14 cellular contexts compared by ENCODE assay signal in the genomic region with DNA sequence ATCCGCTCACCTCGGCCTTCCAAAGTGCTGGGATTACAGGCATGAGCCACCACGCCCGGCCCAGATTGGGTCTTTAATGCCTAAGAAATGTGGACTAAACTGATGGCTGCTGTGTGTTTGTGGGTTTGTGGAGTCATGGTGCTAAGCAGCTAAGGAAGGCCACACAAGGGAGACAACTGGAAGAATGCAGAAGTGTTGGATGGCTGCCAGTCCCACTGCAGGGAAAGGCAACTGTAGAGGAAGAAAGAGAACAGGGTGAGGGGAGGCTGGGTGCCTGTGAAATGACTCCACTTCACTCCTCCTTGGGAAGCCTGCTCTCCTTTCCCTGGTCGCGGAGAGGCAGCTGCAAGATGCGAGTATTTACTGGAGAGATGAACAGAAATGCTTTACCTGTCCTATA. TPM values are rescaled to one million over a fixed set of nuclear protein-coding genes. Genes with fewer than 3 reads are reported as not detected.
DNase-seq lines count a peak whose midpoint lies in the region; ATAC-seq, FAIRE-seq and TF ChIP-seq lines count a peak whose summit lies in the region.
"Had no signal": no experiment of that assay in that cellular context is flagged by ENCODE, and none has a peak within 500 bp of the region (broad histone marks: within the 10 kb centered on the region; RNA-seq: fewer than 3 reads in every experiment).

No MANE protein-coding gene starts in this region.

- TF ChIP-seq CTCF in brain microvascular endothelial cell (IDR thresholded peaks at IDR 0.05; ENCODE audit: low read depth, low read length, missing control alignments), result no peak
- TF ChIP-seq CTCF in HepG2 (CRISPR knock-in tag; IDR thresholded peaks at IDR 0.05), result no peak
- no peak for TF ChIP-seq CTCF in esophagus squamous epithelium (IDR thresholded peaks at IDR 0.05)

- H4K20me1 ChIP-seq in Karpas-422 (ENCODE audit: insufficient read depth, low read depth, low read length) (no peaks in the 10 kb centered on the region), HepG2 (ENCODE audit: insufficient read depth, low read length) (no peaks in the 10 kb centered on the region)
- H4K20me1 ChIP-seq: BLaER1 treated with 17β-estradiol and CSF1 and Interleukin-3, amounts not matched to agents 10 nM and 100 nM had no signal

- in situ Hi-C loops in ACHN (cut with HindIII; ENCODE audit: low pct_ligation_motif_present, low pct_unique_long_range_greater_than_20kb, low sequenced_read_pairs), result no loop called here
- in situ Hi-C loops in brain microvascular endothelial cell (cut with HindIII; ENCODE audit: low pct_ligation_motif_present, low sequenced_read_pairs), result no loop called here
- in situ Hi-C loops in HepG2 (cut with HindIII; ENCODE audit: extremely low pct_ligation_motif_present, low pct_unique_long_range_greater_than_20kb), result no loop called here

- no peaks in the 10 kb centered on the region for H3K4me1 ChIP-seq in Karpas-422 (ENCODE audit: low read length)
- H3K4me1 ChIP-seq in HepG2 (ENCODE audit: insufficient read depth, low read length), result peaks cover 57% of the 10 kb centered on the region
- H3K4me1 ChIP-seq in esophagus squamous epithelium, result peaks cover 0 to 11% (median 3%) of the 10 kb centered on the region in 3 donors

- 83% methylated on average over 7 of the region's 7 CpGs for WGBS in HepG2 (ENCODE audit: low lambda C conversion rate)
- WGBS in esophagus squamous epithelium, 2 donors, result 87 to 98% methylated on average over 3 to 7 of the region's 7 CpGs

- H3K9me3 ChIP-seq in Karpas-422 (ENCODE audit: low read length) (no peaks in the 10 kb centered on the region), HepG2 (ENCODE audit: low read length) (no peaks in the 10 kb centered on the region), esophagus squamous epithelium (no peaks in the 10 kb centered on the region)
- H3K9me3 ChIP-seq: BLaER1 treated with 17β-estradiol and CSF1 and Interleukin-3, amounts not matched to agents 10 nM and 100 nM had no signal

- no peaks in the 10 kb centered on the region for H3K36me3 ChIP-seq in Karpas-422 (ENCODE audit: insufficient read depth, low read length)
- no peaks in the 10 kb centered on the region for H3K36me3 ChIP-seq in brain microvascular endothelial cell (replicated peaks)
- no peaks in the 10 kb centered on the region for H3K36me3 ChIP-seq in HepG2 (replicated peaks in 1 of 2; ENCODE audit: control insufficient read depth in 1 of 2, insufficient read depth in 2 of 2, low read length in 2 of 2)
- no peaks in the 10 kb centered on the region for H3K36me3 ChIP-seq in esophagus squamous epithelium
- H3K36me3 ChIP-seq: BLaER1 treated with 17β-estradiol and CSF1 and Interleukin-3, amounts not matched to agents 10 nM and 100 nM had no signal

- intact Hi-C loops in HepG2 (cut with micrococcal nuclease; ENCODE audit: unreplicated experiment), result loop anchor here (10.0 kb wide), 1 partner anchor 86 kb away; no protein-coding TSS in a partner anchor
- intact Hi-C loops in esophagus squamous epithelium (cut with DNase I), result no loop called here

- no peak overlapping the region for H3K4me2 ChIP-seq in Karpas-422 (ENCODE audit: low read depth, low read length, poor library complexity, severe bottlenecking)
- H3K4me2 ChIP-seq in HepG2 (ENCODE audit: low read depth, low read length), result no peak overlapping the region

- H3K9me2 ChIP-seq in Karpas-422 (replicated peaks; ENCODE audit: insufficient read depth, low read length), result no peaks in the 10 kb centered on the region

- BruUV-seq in HepG2 (replicated peaks; lab: Mats Ljungman, UMichigan), result no TSS peak

- H3K27ac ChIP-seq in Karpas-422 (ENCODE audit: low read length) (no peak overlapping the region), brain microvascular endothelial cell (no peak overlapping the region), HepG2 (ENCODE audit: extremely low read length, insufficient read depth, low read length) (no peak overlapping the region), esophagus squamous epithelium (no peak overlapping the region)
- H3K27ac ChIP-seq: BLaER1 treated with 17β-estradiol and CSF1 and Interleukin-3, amounts not matched to agents 10 nM and 100 nM had no signal

- TF ChIP-seq EP300 in HepG2 (IDR thresholded peaks at IDR 0.05; ENCODE audit: low read depth in 2 of 2, low read length in 2 of 2), result no peak
- TF ChIP-seq EP300 in HepG2 (CRISPR knock-in tag; IDR thresholded peaks at IDR 0.05; ENCODE audit: borderline replicate concordance), result no peak

- TF ChIP-seq POLR2A in HepG2 (IDR thresholded peaks at IDR 0.05; ENCODE audit: insufficient read depth in 1 of 2, low read depth in 2 of 2, low read length in 2 of 2), result no peak
- TF ChIP-seq POLR2A in esophagus squamous epithelium (IDR thresholded peaks at IDR 0.05), result no peak

- POLR2A ChIA-PET in HepG2 (lab: Yijun Ruan, JAX), result no interaction called here

- CTCF ChIA-PET in HepG2 (lab: Yijun Ruan, JAX; ENCODE audit: low intra/inter-chr PET ratio, low total read pairs), result no interaction called here

- DNase-seq in ACHN (peak; percentile 29), Karpas-422 (peak; percentile 28), brain microvascular endothelial cell (peak; percentile 89), HepG2 (ENCODE audit: low spot score) (no peak), esophagus squamous epithelium (lab: John Stamatoyannopoulos, UW) (no peak)
- DNase-seq in activated CD4-positive, CD25-positive, alpha-beta regulatory T cell (lab: John Stamatoyannopoulos, UW), result no peak
- DNase-seq: activated CD8-positive, alpha-beta T cell treated with anti-CD3 and anti-CD28 coated beads, Interleukin-2, amount 10 ng/mL, durations not matched to agents 7 days and 5 days; activated naive CD8-positive, alpha-beta T cell treated with anti-CD3 and anti-CD28 coated beads for 36 hours; NCI-H1048 had no signal

- H2AFZ ChIP-seq in Karpas-422 (ENCODE audit: low read length) (no peak overlapping the region), HepG2 (ENCODE audit: low read length) (no peak overlapping the region)

- H3K9ac ChIP-seq in Karpas-422 (ENCODE audit: low read length) (no peak overlapping the region), HepG2 (ENCODE audit: insufficient read depth, low read depth, low read length) (no peak overlapping the region)
- H3K9ac ChIP-seq: BLaER1 treated with 17β-estradiol and CSF1 and Interleukin-3, amounts not matched to agents 10 nM and 100 nM had no signal

- H3K4me3 ChIP-seq in Karpas-422 (ENCODE audit: low read length) (no peak overlapping the region), brain microvascular endothelial cell (ENCODE audit: low read depth, low read length) (no peak overlapping the region), HepG2 (replicated peaks in 1 of 3; ENCODE audit: insufficient read depth in 1 of 3, low read depth in 2 of 3, low read length in 3 of 3) (no peak overlapping the region), esophagus squamous epithelium (no peak overlapping the region)
- H3K4me3 ChIP-seq: BLaER1 treated with 17β-estradiol and CSF1 and Interleukin-3, amounts not matched to agents 10 nM and 100 nM; lung had no signal

- no peak for FAIRE-seq in HepG2 (lab: Jason Lieb, UNC)
- FAIRE-seq: GM12892 had no signal

- ATAC-seq in HepG2 (no peak), GM19035 (IDR thresholded peaks at IDR 0.05; ENCODE audit: unreplicated experiment) (no peak), HG03139 (IDR thresholded peaks at IDR 0.05; ENCODE audit: unreplicated experiment) (no peak)
- ATAC-seq: activated CD8-positive, alpha-beta T cell treated with anti-CD3 and anti-CD28 coated beads, Interleukin-2, amount 10 ng/mL, durations not matched to agents 7 days and 5 days had no signal

- H3K79me2 ChIP-seq in Karpas-422 (ENCODE audit: low read length) (no peaks in the 10 kb centered on the region), HepG2 (ENCODE audit: insufficient read depth, low read length) (no peaks in the 10 kb centered on the region)

- H3K27me3 ChIP-seq in Karpas-422 (ENCODE audit: low read length) (no peaks in the 10 kb centered on the region), brain microvascular endothelial cell (replicated peaks) (no peaks in the 10 kb centered on the region), HepG2 (ENCODE audit: control insufficient read depth in 1 of 2, insufficient read depth in 2 of 2, low read length in 2 of 2) (0 out of 5 replicates have a peak, but pooled peaks cover 0 to 3% of the 10 kb centered on the region in 2 experiments), esophagus squamous epithelium (no peaks in the 10 kb centered on the region)
- H3K27me3 ChIP-seq: BLaER1 treated with 17β-estradiol and CSF1 and Interleukin-3, amounts not matched to agents 10 nM and 100 nM had no signal

- no peak for TF ChIP-seq RAD21 in HepG2 (CRISPR knock-in tag; IDR thresholded peaks at IDR 0.05)

RNA-seq across cellular contexts. Expression of a gene that starts 23.5 kb away (rescaled TPM):
- total RNA-seq in Karpas-422 (2014; rRNA removed; shearing (Covaris generic); ENCODE audit: low replicate concordance), result 9.3 and 12.2 TPM in 2 replicates
- total RNA-seq in HepG2 (2016; rRNA removed; fragmentation: Illumina TruSeq; extraction: Trizol) (27.9 and 28.6 TPM in 2 replicates), esophagus squamous epithelium (10 to 100 TPM; 13.1 to 24.4 (median 16.5) TPM)
- 12.9 and 14.7 TPM in 2 replicates for total RNA-seq in HepG2 (2016; cell fraction: cytosol; rRNA removed; fragmentation: Illumina TruSeq; extraction: Trizol; ENCODE audit: low read depth)
- 27.3 TPM in 2 replicates for total RNA-seq in HepG2 (2016; cell fraction: insoluble cytoplasmic fraction; rRNA removed; fragmentation: Illumina TruSeq; extraction: Trizol)
- 34.8 and 35.5 TPM in 2 replicates for total RNA-seq in HepG2 (2016; cell fraction: membrane; rRNA removed; fragmentation: Illumina TruSeq; extraction: Trizol)
- 31.3 and 31.4 TPM in 2 replicates for total RNA-seq in HepG2 (2016; cell fraction: nucleus; rRNA removed; fragmentation: Illumina TruSeq; extraction: Trizol)
- polyA plus RNA-seq in HepG2 (2011; rRNA removed), result 15.4 and 16.0 TPM in 2 replicates
- 12.9 and 14.9 TPM in 2 replicates for polyA plus RNA-seq in HepG2 (2011; cell fraction: cytosol; rRNA removed)
- polyA plus RNA-seq in HepG2 (2011; cell fraction: nucleus; rRNA removed), result 15.0 and 21.0 TPM in 2 replicates
- 22.2 and 25.1 TPM in 2 replicates for polyA plus RNA-seq in HepG2 (2012)
- 7.5 TPM in 2 replicates for polyA plus RNA-seq in HepG2 (2016; cell fraction: cytosol; fragmentation: Illumina TruSeq; extraction: Trizol; ENCODE audit: low read depth)
- polyA plus RNA-seq in HepG2 (2016; cell fraction: insoluble cytoplasmic fraction; fragmentation: Illumina TruSeq; extraction: Trizol; ENCODE audit: low read depth), result 29.2 and 30.6 TPM in 2 replicates
- 18.6 and 19.2 TPM in 2 replicates for polyA plus RNA-seq in HepG2 (2016; cell fraction: membrane; fragmentation: Illumina TruSeq; extraction: Trizol; ENCODE audit: low read depth)
- 36.1 and 41.1 TPM in 2 replicates for polyA plus RNA-seq in HepG2 (2016; cell fraction: nucleus; fragmentation: Illumina TruSeq; extraction: Trizol; ENCODE audit: insufficient read depth, low read depth)
- 34.2 and 46.5 TPM in 2 replicates for polyA minus RNA-seq in HepG2 (2011; rRNA and poly(A)+ RNA removed; ENCODE audit: low replicate concordance)
- polyA minus RNA-seq in HepG2 (2011; cell fraction: cytosol; rRNA and poly(A)+ RNA removed), result 16.2 and 16.6 TPM in 2 replicates
- polyA minus RNA-seq in HepG2 (2011; cell fraction: nucleus; rRNA and poly(A)+ RNA removed), result 47.6 and 57.8 TPM in 2 replicates

Comparison
In these comparisons a context has a peak if more than half of its experiments do, and no peak if none do; other contexts are left out.
1. DNase-seq: peak in ACHN (single experiment), Karpas-422 (single experiment) and brain microvascular endothelial cell (single experiment); none in HepG2 (single experiment), esophagus squamous epithelium (single experiment) and activated CD4-positive, CD25-positive, alpha-beta regulatory T cell (0 of 4).